Comparison of ENCODE assay signal across 9 cellular contexts in the genomic region with DNA sequence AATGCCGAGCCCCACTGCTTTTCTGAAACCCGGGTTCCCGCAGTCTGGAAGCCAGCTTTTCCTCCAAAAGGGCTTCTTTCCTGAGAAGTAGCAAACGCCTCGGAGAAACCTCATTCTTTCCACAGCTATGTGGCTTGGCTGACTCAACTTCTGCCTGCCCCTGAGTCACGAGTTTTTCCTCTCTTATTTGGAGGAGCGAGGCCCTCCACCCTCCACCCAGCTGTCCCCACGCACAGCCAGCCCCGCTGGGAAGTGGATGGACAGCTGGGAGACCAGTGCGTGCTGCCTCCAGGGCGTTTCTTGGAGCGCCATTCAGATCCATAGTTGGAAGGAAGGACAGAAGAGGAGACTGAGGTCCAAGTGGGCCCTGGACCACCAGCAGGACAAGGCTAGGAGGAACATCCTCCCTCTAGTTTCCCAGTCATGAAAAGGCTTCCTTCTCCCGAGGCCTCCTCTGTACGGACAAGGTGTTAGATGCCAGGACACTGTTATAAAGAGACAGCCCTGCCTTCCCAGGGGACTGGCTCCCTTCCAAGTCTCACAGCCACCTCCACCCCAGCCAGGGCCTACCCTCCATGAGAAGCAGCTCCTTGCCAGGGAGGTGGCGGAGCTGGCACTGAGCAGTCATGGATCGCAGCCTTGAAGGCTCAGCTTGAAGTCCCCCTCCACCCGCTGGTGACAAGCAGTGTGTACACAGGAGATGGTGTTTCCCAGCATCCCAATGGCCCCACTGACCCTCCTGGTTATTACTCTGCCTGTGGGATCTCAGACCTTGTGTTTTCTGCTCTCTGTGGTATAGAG. TPM values are rescaled to one million over a fixed set of nuclear protein-coding genes. Genes with fewer than 3 reads are reported as not detected.
DNase-seq lines count a peak whose midpoint lies in the region; ATAC-seq and TF ChIP-seq lines count a peak whose summit lies in the region.
"Had no signal": no experiment of that assay in that cellular context is flagged by ENCODE, and none has a peak within 500 bp of the region (broad histone marks: within the 10 kb centered on the region; RNA-seq: fewer than 3 reads in every experiment).

No MANE protein-coding gene starts in this region.

- ATAC-seq in GM19023 (IDR thresholded peaks at IDR 0.05; ENCODE audit: unreplicated experiment) (no peak), HG03460 (IDR thresholded peaks at IDR 0.05; ENCODE audit: unreplicated experiment) (no peak), GM18867 (IDR thresholded peaks at IDR 0.05; ENCODE audit: unreplicated experiment) (no peak)

- intact Hi-C loops in vagina (cut with DNase I) = loop anchor here (5.0 to 10.0 kb wide), 2 partner anchors 52 to 56 kb away; a partner anchor contains a TSS

- DNase-seq in NCI-H1105 treated with DMSO at 0.1 percent for 48 hours (lab: John Stamatoyannopoulos, UW) = peak; percentile 9
- DNase-seq in cardiac fibroblast (ENCODE audit: low read depth in 2 of 2) = peak; percentile 91 to 95
- DNase-seq in mesothelial cell of epicardium (ENCODE audit: low spot score in 2 of 2, unreplicated experiment in 2 of 2) = no peak
- DNase-seq in vagina (ENCODE audit: extremely low spot score in 2 of 2) = peak in 1 of 2 donors; percentile 97

- H3K27ac ChIP-seq in C4-2B (peak overlapping the region; percentile 70), vagina (peak overlapping the region; percentile 97)

- no peaks in the 10 kb centered on the region for H3K36me3 ChIP-seq in vagina

- peaks cover 51% of the 10 kb centered on the region for H3K4me1 ChIP-seq in vagina

- no peak for TF ChIP-seq POLR2A in vagina (IDR thresholded peaks at IDR 0.05)

- H3K27me3 Mint-ChIP-seq in mesothelial cell of epicardium (ENCODE audit: low read depth) = peaks cover 23% of the 10 kb centered on the region
- H3K27me3 Mint-ChIP-seq: central memory CD8-positive, alpha-beta T cell had no signal

- H3K9me3 ChIP-seq in vagina = no peaks in the 10 kb centered on the region

- TF ChIP-seq CTCF in C4-2B (conservative IDR thresholded peaks at IDR 0.05) (no peak), cardiac fibroblast (IDR thresholded peaks at IDR 0.05; ENCODE audit: low read depth, low read length) (no peak), mesothelial cell of epicardium (IDR thresholded peaks at IDR 0.05; ENCODE audit: unreplicated experiment) (no peak), vagina (IDR thresholded peaks at IDR 0.05) (no peak)

- no peaks in the 10 kb centered on the region for H3K9me3 Mint-ChIP-seq in mesothelial cell of epicardium
- H3K9me3 Mint-ChIP-seq: central memory CD8-positive, alpha-beta T cell had no signal

- H3K27me3 ChIP-seq in vagina = no peaks in the 10 kb centered on the region

- H3K4me3 Mint-ChIP-seq in mesothelial cell of epicardium = peak overlapping the region; percentile 4

- H3K36me3 Mint-ChIP-seq in mesothelial cell of epicardium = no peaks in the 10 kb centered on the region

- H3K27ac Mint-ChIP-seq in mesothelial cell of epicardium = peak overlapping the region; percentile 76

- H3K4me3 ChIP-seq in cardiac fibroblast (replicated peaks in 1 of 2; ENCODE audit: low read depth in 2 of 2, low read length in 2 of 2) = peak overlapping the region in 1 of 2 donors; percentile 25
- peak overlapping the region in 1 of 2 donors; percentile 22 for H3K4me3 ChIP-seq in vagina

- peaks cover 45% of the 10 kb centered on the region for H3K4me1 Mint-ChIP-seq in mesothelial cell of epicardium

RNA-seq across cellular contexts. Expression of a gene that starts 2.5 kb away (rescaled TPM):
- total RNA-seq in mesothelial cell of epicardium (0.47 to 0.92 TPM (median 0.64 TPM) in 3 replicates), vagina (37.1 TPM)

RNA-seq across cellular contexts. Expression of a gene that starts 52.3 kb away (rescaled TPM):
- total RNA-seq in mesothelial cell of epicardium (26.9 to 29.8 TPM (median 27.1 TPM) in 3 replicates), vagina (14.2 TPM)

RNA-seq across cellular contexts. Expression of a gene that starts 56.7 kb away (rescaled TPM):
- 39.7 to 46.2 TPM (median 39.9 TPM) in 3 replicates for total RNA-seq in mesothelial cell of epicardium
- 31.4 TPM for total RNA-seq in vagina

Comparison
In these comparisons a context has a peak if more than half of its experiments do, and no peak if none do; other contexts are left out.
1. DNase-seq: peak in NCI-H1105 treated with DMSO at 0.1 percent for 48 hours (single experiment) and cardiac fibroblast (2 of 2); none in mesothelial cell of epicardium (0 of 2).
2. RNA of a gene that starts 2.5 kb away (total RNA-seq): 37.1 TPM in vagina (single experiment); 0.47 to 0.92 TPM in mesothelial cell of epicardium; every median in the first group is over 10 times any median in the second.